Comparison of ENCODE assay signal across 26 cellular contexts in genomic region chr11:74446445-74446844, GRCh38. TPM values are rescaled to one million over a fixed set of nuclear protein-coding genes. Genes with fewer than 3 reads are reported as not detected.
DNase-seq lines count a peak whose midpoint lies in the region; ATAC-seq and TF ChIP-seq lines count a peak whose summit lies in the region.
"Had no signal": no experiment of that assay in that cellular context is flagged by ENCODE, and none has a peak within 500 bp of the region (broad histone marks: within the 10 kb centered on the region; RNA-seq: fewer than 3 reads in every experiment).

No MANE protein-coding gene starts in this region.

- no peaks in the 10 kb centered on the region for H3K9me2 ChIP-seq in SK-N-SH

- H3K79me2 ChIP-seq in SK-N-SH (ENCODE audit: insufficient read depth): no peaks in the 10 kb centered on the region

- DNase-seq in BE2C (peak; percentile 49), SK-N-SH (peak; percentile 70), fibroblast of gingiva (ENCODE audit: low read depth) (peak; percentile 41), vagina (ENCODE audit: extremely low spot score in 2 of 2) (no peak)
- no peak for DNase-seq in effector memory CD4-positive, alpha-beta T cell
- no peak for DNase-seq in CD4-positive, alpha-beta T cell
- DNase-seq: Calu3, DMS79 treated with DMSO at 0.1 percent for 48 hours, KBM-7, MV-4-11, NCI-H1105, NCI-H1436 treated with DMSO at 0.1 percent for 48 hours, NCI-H187 treated with DMSO at 0.1 percent for 48 hours, NCI-H446, NCI-H524 treated with DMSO at 0.1 percent for 48 hours, NCI-H774, PC-3, Right ventricle myocardium superior, RPMI8226 had no signal

- 58% methylated on average over 1 of the region's 1 CpG for WGBS in SK-N-SH (ENCODE audit: low lambda C conversion rate)

- no peak overlapping the region for H3K4me3 Mint-ChIP-seq in activated T-helper 17 cell treated with anti-CD3 and anti-CD28 coated beads, Interleukin-2, amount 50 U/mL, for 72 hours
- H3K4me3 Mint-ChIP-seq in CD4-positive, alpha-beta T cell: no peak overlapping the region
- H3K4me3 Mint-ChIP-seq: B cell, CD14-positive monocyte had no signal

- no peaks in the 10 kb centered on the region for H3K9me3 Mint-ChIP-seq in activated T-helper 17 cell treated with anti-CD3 and anti-CD28 coated beads, Interleukin-2, amount 50 U/mL, for 72 hours
- H3K9me3 Mint-ChIP-seq in CD4-positive, alpha-beta T cell: no peaks in the 10 kb centered on the region
- H3K9me3 Mint-ChIP-seq: CD14-positive monocyte had no signal

- no peak overlapping the region for H3K9ac ChIP-seq in SK-N-SH

- H3K36me3 Mint-ChIP-seq in activated T-helper 17 cell treated with anti-CD3 and anti-CD28 coated beads, Interleukin-2, amount 50 U/mL, for 72 hours (ENCODE audit: low read depth): no peaks in the 10 kb centered on the region
- no peaks in the 10 kb centered on the region for H3K36me3 Mint-ChIP-seq in CD4-positive, alpha-beta T cell (ENCODE audit: low read depth)
- H3K36me3 Mint-ChIP-seq: CD14-positive monocyte had no signal

- TF ChIP-seq RAD21 in SK-N-SH (IDR thresholded peaks at IDR 0.05; ENCODE audit: low read length): no peak; the same call in 1 of the 2 replicates

- H3F3A ChIP-seq in SK-N-SH (replicated peaks; ENCODE audit: insufficient read depth): no peaks in the 10 kb centered on the region

- H3K4me1 ChIP-seq in BE2C (peaks cover 29% of the 10 kb centered on the region), SK-N-SH (ENCODE audit: control insufficient read depth in 1 of 2, insufficient read depth in 2 of 2, low read depth in 1 of 2, low read length in 1 of 2) (peaks cover 0 to 23% of the 10 kb centered on the region in 2 experiments; a peak in 3 of 4 replicates), vagina (peaks cover 28% of the 10 kb centered on the region)
- no peaks in the 10 kb centered on the region for H3K4me1 ChIP-seq in effector memory CD4-positive, alpha-beta T cell (ENCODE audit: control insufficient read depth, insufficient read depth, low read length, poor library complexity, severe bottlenecking)

- POLR2A ChIA-PET in SK-N-SH (lab: Yijun Ruan, JAX): interaction anchor here (1.3 kb wide), 1 partner anchor 276 kb away, joined by 4 read pairs; the partner anchor contains the start of genes C2CD3 and PPME1
- POLR2A ChIA-PET in CD4-positive, alpha-beta T cell (lab: Charles Lee): no interaction called here

- peak in 1 of 2 experiments; percentile 65; a peak in 1 of 4 replicates for TF ChIP-seq EP300 in SK-N-SH (IDR thresholded peaks at IDR 0.05; ENCODE audit: borderline replicate concordance in 1 of 2, low read depth in 1 of 2, low read length in 1 of 2)

- no peak for TF ChIP-seq CTCF in BE2C (IDR thresholded peaks at IDR 0.05; ENCODE audit: low read depth, low read length)
- TF ChIP-seq CTCF in SK-N-SH (IDR thresholded peaks at IDR 0.05): no peak
- no peak for TF ChIP-seq CTCF in vagina (IDR thresholded peaks at IDR 0.05)
- TF ChIP-seq CTCF in CD4-positive, alpha-beta T cell (IDR thresholded peaks at IDR 0.05): no peak

- no peaks in the 10 kb centered on the region for H3K9me3 ChIP-seq in BE2C
- no peaks in the 10 kb centered on the region for H3K9me3 ChIP-seq in SK-N-SH
- H3K9me3 ChIP-seq in vagina: no peaks in the 10 kb centered on the region
- no peaks in the 10 kb centered on the region for H3K9me3 ChIP-seq in effector memory CD4-positive, alpha-beta T cell (ENCODE audit: control insufficient read depth, low read length)
- no peaks in the 10 kb centered on the region for H3K9me3 ChIP-seq in CD4-positive, alpha-beta T cell (ENCODE audit: control insufficient read depth, low read length)

- no peaks in the 10 kb centered on the region for H3K4me1 Mint-ChIP-seq in activated T-helper 17 cell treated with anti-CD3 and anti-CD28 coated beads, Interleukin-2, amount 50 U/mL, for 72 hours
- H3K4me1 Mint-ChIP-seq in CD4-positive, alpha-beta T cell (ENCODE audit: low read depth): no peaks in the 10 kb centered on the region

- no peak overlapping the region for H2AFZ ChIP-seq in SK-N-SH (ENCODE audit: low read depth)

- no peaks in the 10 kb centered on the region for H3K27me3 Mint-ChIP-seq in activated T-helper 17 cell treated with anti-CD3 and anti-CD28 coated beads, Interleukin-2, amount 50 U/mL, for 72 hours
- no peaks in the 10 kb centered on the region for H3K27me3 Mint-ChIP-seq in CD4-positive, alpha-beta T cell

- CTCF ChIA-PET in SK-N-SH (lab: Yijun Ruan, JAX): interaction anchor here (1.1 to 14.5 kb wide), 7 partner anchors 46 to 482 kb away, joined by 3 to 349 read pairs (median 6); partner anchors contain the start of gene PGM2L1
- CTCF ChIA-PET in CD4-positive, alpha-beta T cell (lab: Charles Lee): interaction anchor here (0.7 to 0.9 kb wide), 2 partner anchors 27 to 58 kb away, joined by 3 read pairs; no protein-coding TSS in a partner anchor

- no peaks in the 10 kb centered on the region for H4K20me1 ChIP-seq in SK-N-SH (ENCODE audit: insufficient read depth)

- no peak for ATAC-seq in activated T-helper 17 cell treated with anti-CD3 and anti-CD28 coated beads, Interleukin-2, amount 50 U/mL, for 72 hours (replicated peaks)
- ATAC-seq in CD4-positive, alpha-beta T cell (ENCODE audit: poor library complexity): no peak
- ATAC-seq: HCT116, PC-3 had no signal

- H3K27me3 ChIP-seq in BE2C (no peaks in the 10 kb centered on the region), SK-N-SH (ENCODE audit: insufficient read depth) (no peaks in the 10 kb centered on the region), vagina (no peaks in the 10 kb centered on the region)
- H3K27me3 ChIP-seq in effector memory CD4-positive, alpha-beta T cell (replicated peaks; ENCODE audit: control insufficient read depth, insufficient read depth, low read length, poor library complexity, severe bottlenecking): no peaks in the 10 kb centered on the region
- H3K27me3 ChIP-seq in CD4-positive, alpha-beta T cell (ENCODE audit: control insufficient read depth, insufficient read depth, low read length): no peaks in the 10 kb centered on the region

- no peak overlapping the region for H3K4me2 ChIP-seq in SK-N-SH

- H3K27ac Mint-ChIP-seq in activated T-helper 17 cell treated with anti-CD3 and anti-CD28 coated beads, Interleukin-2, amount 50 U/mL, for 72 hours: no peak overlapping the region
- no peak overlapping the region for H3K27ac Mint-ChIP-seq in CD4-positive, alpha-beta T cell
- H3K27ac Mint-ChIP-seq: B cell, CD14-positive monocyte had no signal

- no peak for TF ChIP-seq POLR2A in vagina (IDR thresholded peaks at IDR 0.05)

- no peaks in the 10 kb centered on the region for H3K36me3 ChIP-seq in BE2C
- no peaks in the 10 kb centered on the region for H3K36me3 ChIP-seq in SK-N-SH (replicated peaks in 1 of 2; ENCODE audit: control insufficient read depth in 1 of 2, insufficient read depth in 2 of 2, low read length in 1 of 2)
- H3K36me3 ChIP-seq in vagina: no peaks in the 10 kb centered on the region
- H3K36me3 ChIP-seq in effector memory CD4-positive, alpha-beta T cell (ENCODE audit: control insufficient read depth, insufficient read depth, low read length): no peaks in the 10 kb centered on the region

- intact Hi-C loops in vagina (cut with DNase I): loop anchor here (5.0 kb wide), 2 partner anchors 59 to 189 kb away; no protein-coding TSS in a partner anchor
- intact Hi-C loops in CD4-positive, alpha-beta T cell (cut with DNase I, micrococcal nuclease): no loop called here

- H3K4me3 ChIP-seq in BE2C (ENCODE audit: low read depth, low read length): no peak overlapping the region
- no peak overlapping the region for H3K4me3 ChIP-seq in SK-N-SH (ENCODE audit: low read depth in 2 of 2, low read length in 1 of 2)
- no peak overlapping the region for H3K4me3 ChIP-seq in vagina
- H3K4me3 ChIP-seq in effector memory CD4-positive, alpha-beta T cell (ENCODE audit: insufficient read depth, low read depth, low read length, poor library complexity, severe bottlenecking): no peak overlapping the region

- H3K27ac ChIP-seq in SK-N-SH (ENCODE audit: low read depth in 2 of 2, low read length in 1 of 2): peak overlapping the region in 1 of 2 experiments; percentile 69; a peak in 2 of 4 replicates
- H3K27ac ChIP-seq in vagina: peak overlapping the region; percentile 12
- no peak overlapping the region for H3K27ac ChIP-seq in effector memory CD4-positive, alpha-beta T cell (ENCODE audit: insufficient read depth, low read length, poor library complexity, severe bottlenecking)
- no peak overlapping the region for H3K27ac ChIP-seq in CD4-positive, alpha-beta T cell (ENCODE audit: low read depth, low read length)

TF ChIP-seq in SK-N-SH, 30 proteins besides CTCF, POLR2A, EP300 and RAD21 (continues in another document):
- no peak for TF ChIP-seq NFIC (IDR thresholded peaks at IDR 0.05; ENCODE audit: borderline replicate concordance)
- TF ChIP-seq RCOR1 (IDR thresholded peaks at IDR 0.05; ENCODE audit: low read length): peak; percentile 79
- peak; percentile 77 for TF ChIP-seq CHD2 (IDR thresholded peaks at IDR 0.05; ENCODE audit: low read length, partially characterized antibody)
- TF ChIP-seq EZH2phosphoT487 (IDR thresholded peaks at IDR 0.05; ENCODE audit: borderline replicate concordance, low read depth): no peak

RNA-seq across cellular contexts. Expression of gene KCNE3, which starts 20.9 kb away (rescaled TPM):
- polyA plus RNA-seq in BE2C (2012; ENCODE audit: insufficient read depth, insufficient read length, low read depth): not detected
- not detected in 2 replicates for polyA plus RNA-seq in SK-N-SH (2012; rRNA removed)
- polyA plus RNA-seq in SK-N-SH (2012; cell fraction: cytosol; rRNA removed): not detected in 2 replicates
- not detected in 2 replicates for polyA plus RNA-seq in SK-N-SH (2012; cell fraction: nucleus; rRNA removed)
- total RNA-seq in vagina: 5.2 TPM
- not detected for total RNA-seq in activated T-helper 17 cell treated with anti-CD3 and anti-CD28 coated beads, Interleukin-2, amount 50 U/mL, for 72 hours
- total RNA-seq in CD4-positive, alpha-beta T cell: under 1 TPM; 0.08 to 0.22 TPM
- total RNA-seq: B cell, H4, MCF 10A, SK-MEL-5 had no signal

RNA-seq across cellular contexts. Expression of gene LIPT2, which starts 47.1 kb away (rescaled TPM):
- 1.6 TPM for polyA plus RNA-seq in BE2C (2012; ENCODE audit: insufficient read depth, insufficient read length, low read depth)
- polyA plus RNA-seq in SK-N-SH (2012; rRNA removed): 4.6 and 5.3 TPM in 2 replicates
- 3.2 and 4.3 TPM in 2 replicates for polyA plus RNA-seq in SK-N-SH (2012; cell fraction: cytosol; rRNA removed)
- 3.1 and 3.2 TPM in 2 replicates for polyA plus RNA-seq in SK-N-SH (2012; cell fraction: nucleus; rRNA removed)
- total RNA-seq in vagina: 3.9 TPM
- 1 to 10 TPM; 3.7 to 4.1 TPM for total RNA-seq in activated T-helper 17 cell treated with anti-CD3 and anti-CD28 coated beads, Interleukin-2, amount 50 U/mL, for 72 hours
- 10 to 100 TPM; 10.7 to 10.9 TPM for total RNA-seq in CD4-positive, alpha-beta T cell

RNA-seq across cellular contexts. Expression of gene PGM2L1, which starts 48.2 kb away (rescaled TPM):
- polyA plus RNA-seq in BE2C (2012; ENCODE audit: insufficient read depth, insufficient read length, low read depth): 0.45 TPM
- 0.90 and 1.0 TPM in 2 replicates for polyA plus RNA-seq in SK-N-SH (2012; rRNA removed)
- polyA plus RNA-seq in SK-N-SH (2012; cell fraction: cytosol; rRNA removed): 1.2 and 1.4 TPM in 2 replicates
- polyA plus RNA-seq in SK-N-SH (2012; cell fraction: nucleus; rRNA removed): 1.4 and 1.6 TPM in 2 replicates
- total RNA-seq in vagina: 10.6 TPM
- 1 to 10 TPM; 5.1 to 7.9 TPM for total RNA-seq in activated T-helper 17 cell treated with anti-CD3 and anti-CD28 coated beads, Interleukin-2, amount 50 U/mL, for 72 hours
- total RNA-seq in CD4-positive, alpha-beta T cell: 10 to 100 TPM; 10.2 to 11.8 TPM

Comparison
In these comparisons a context has a peak if more than half of its experiments do, and no peak if none do; other contexts are left out.
1. DNase-seq: peak in BE2C (single experiment), SK-N-SH (single experiment) and fibroblast of gingiva (single experiment); none in vagina (0 of 2), effector memory CD4-positive, alpha-beta T cell (0 of 3) and CD4-positive, alpha-beta T cell (0 of 10).